8 cellular contexts compared by ENCODE assay signal in the genomic region with DNA sequence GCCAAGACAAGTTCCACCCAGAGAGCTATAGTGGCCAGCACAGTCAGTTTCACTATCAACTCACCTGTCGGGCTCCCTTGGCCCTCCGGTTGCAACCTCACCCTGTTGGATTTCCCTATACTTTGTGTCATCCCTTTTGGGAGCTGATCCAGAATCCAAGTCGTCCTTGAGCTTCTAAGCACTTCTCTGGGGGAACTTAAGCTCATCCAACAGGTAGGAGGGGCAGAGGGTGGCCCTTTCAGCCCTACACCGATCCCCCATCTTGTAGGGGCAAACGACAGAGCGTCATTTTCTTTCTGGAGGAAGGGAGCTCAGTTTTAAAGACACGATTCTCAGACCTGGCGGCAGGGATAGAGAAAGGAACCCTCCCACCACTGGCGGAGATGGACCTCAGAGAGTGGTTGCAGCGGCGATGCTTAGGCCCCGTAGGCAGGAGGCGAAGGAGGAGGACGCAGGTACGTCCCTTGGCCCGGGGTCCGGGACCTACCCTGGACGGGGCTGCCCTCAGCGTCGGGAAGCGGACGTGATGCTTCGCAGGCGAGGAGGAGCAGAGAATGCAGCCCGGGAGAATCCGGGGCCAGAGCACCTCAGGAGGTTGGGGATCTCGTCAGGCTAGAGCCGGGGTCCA. TPM values are rescaled to one million over a fixed set of nuclear protein-coding genes. Genes with fewer than 3 reads are reported as not detected.
DNase-seq lines count a peak whose midpoint lies in the region; ATAC-seq, FAIRE-seq and TF ChIP-seq lines count a peak whose summit lies in the region.

No MANE protein-coding gene starts in this region.

- H3K4me3 Mint-ChIP-seq in naive B cell, result peak overlapping the region; percentile 94 to 97 (median 96)

- peak overlapping the region; percentile 96 to 98 (median 96) for H3K27ac Mint-ChIP-seq in naive B cell

- H3K4me1 Mint-ChIP-seq in naive B cell, result peaks cover 27 to 49% (median 36%) of the 10 kb centered on the region in 3 donors

- H3K9me3 Mint-ChIP-seq in naive B cell, result no peaks in the 10 kb centered on the region

- H3K27me3 Mint-ChIP-seq in naive B cell, result no peaks in the 10 kb centered on the region

- H3K36me3 Mint-ChIP-seq in naive B cell, result peaks cover 0 to 8% of the 10 kb centered on the region in 2 donors

- TF ChIP-seq CTCF in epithelial cell of esophagus (IDR thresholded peaks at IDR 0.05; ENCODE audit: insufficient read depth, low read depth, low read length, missing control alignments), result no peak

- no peak for FAIRE-seq in RCC 7860 (lab: Jason Lieb, UNC)

- peak overlapping the region; percentile 95 for H3K4me3 ChIP-seq in epithelial cell of esophagus (ENCODE audit: low read length)

- DNase-seq in activated CD8-positive, alpha-beta memory T cell treated with anti-CD3 and anti-CD28 coated beads, Interleukin-2, amount 50 U/mL, for 48 hours, result peak; percentile 66
- DNase-seq in activated CD8-positive, alpha-beta memory T cell treated with anti-CD3 and anti-CD28 coated beads for 24 hours, result no peak
- DNase-seq in epithelial cell of esophagus (ENCODE audit: low read depth) (peak; percentile 41), naive B cell (peak; percentile 19), RCC 7860 (ENCODE audit: low spot score) (no peak), germinal center (ENCODE audit: low spot score) (no peak)

- ATAC-seq in HG02981 (IDR thresholded peaks at IDR 0.05; ENCODE audit: unreplicated experiment), result peak; percentile 31
- ATAC-seq in SK-N-SH treated with all-trans-retinoic acid at 6 μM for 48 hours, result peak; percentile 65
- peak; percentile 12 to 13 for ATAC-seq in naive B cell (ENCODE audit: low read depth in 2 of 2)

TF ChIP-seq in SK-N-SH treated with all-trans-retinoic acid at 6 μM for 48 hours, 23 proteins besides CTCF, POLR2A, EP300 and RAD21:
- no peak for TF ChIP-seq PPARA (CRISPR knock-in tag; IDR thresholded peaks at IDR 0.05; ENCODE audit: borderline replicate concordance)

RNA-seq across cellular contexts. Expression of a gene that starts 0.5 kb away (rescaled TPM):
- polyA plus RNA-seq in naive B cell (ENCODE audit: low read depth in 6 of 6), result 10 to 100 TPM; 30.9 to 43.1 (median 33.0) TPM

RNA-seq across cellular contexts. Expression of a gene that starts 15.8 kb away (rescaled TPM):
- polyA plus RNA-seq in naive B cell (ENCODE audit: low read depth in 6 of 6), result 10 to 100 TPM; 23.8 to 39.7 (median 25.6) TPM

RNA-seq across cellular contexts. Expression of a gene that starts 47.1 kb away (rescaled TPM):
- polyA plus RNA-seq in naive B cell (ENCODE audit: low read depth in 6 of 6), result 10 to 100 TPM in 4 of 6 donors, 1 to 10 TPM in 2; 5.0 to 17.8 (median 14.7) TPM

RNA-seq across cellular contexts. Expression of a gene that starts 47.3 kb away (rescaled TPM):
- 10 to 100 TPM; 17.9 to 47.6 (median 43.2) TPM for polyA plus RNA-seq in naive B cell (ENCODE audit: low read depth in 6 of 6)

RNA-seq across cellular contexts. Expression of a gene that starts 58.4 kb away (rescaled TPM):
- 10 to 100 TPM; 38.6 to 60.4 (median 52.5) TPM for polyA plus RNA-seq in naive B cell (ENCODE audit: low read depth in 6 of 6)

Comparison
In these comparisons a context has a peak if more than half of its experiments do, and no peak if none do; other contexts are left out.
1. DNase-seq: peak in activated CD8-positive, alpha-beta memory T cell treated with anti-CD3 and anti-CD28 coated beads, Interleukin-2, amount 50 U/mL, for 48 hours (single experiment), epithelial cell of esophagus (single experiment) and naive B cell (single experiment); none in activated CD8-positive, alpha-beta memory T cell treated with anti-CD3 and anti-CD28 coated beads for 24 hours (single experiment), RCC 7860 (single experiment) and germinal center (single experiment).
2. ATAC-seq: peak in every context shown above with its lines; median percentile 65 in SK-N-SH treated with all-trans-retinoic acid at 6 μM for 48 hours; 31 in HG02981; 12 in naive B cell.